Comparison of ENCODE assay signal across 18 cellular contexts in genomic region chr7:42347616-42348015, GRCh38.
"Had no signal": no experiment of that assay in that cellular context is flagged by ENCODE, and none has a peak within 500 bp of the region (broad histone marks: within the 10 kb centered on the region; RNA-seq: fewer than 3 reads in every experiment).

No MANE protein-coding gene starts in this region.

- H3K4me1 Mint-ChIP-seq: activated naive CD8-positive, alpha-beta T cell treated with anti-CD3 and anti-CD28 coated beads for 36 hours had no signal

- H3K9me3 Mint-ChIP-seq: natural killer cell treated with Interleukin-12 subunit alpha and Interleukin-12 subunit beta and Interleukin-15 and Interleukin-18, amount 100 ng/mL, for 72 hours had no signal

- H3K36me3 ChIP-seq: colonic mucosa, lower lobe of right lung, spleen, thoracic aorta, upper lobe of left lung had no signal

- H3K27ac Mint-ChIP-seq: activated CD4-positive, alpha-beta memory T cell treated with anti-CD3 and anti-CD28 coated beads for 36 hours; activated naive CD8-positive, alpha-beta T cell treated with anti-CD3 and anti-CD28 coated beads for 36 hours; effector memory CD8-positive, alpha-beta T cell; natural killer cell treated with Interleukin-12 subunit alpha and Interleukin-12 subunit beta and Interleukin-15 and Interleukin-18, amount 100 ng/mL, for 72 hours had no signal

- H3K36me3 Mint-ChIP-seq: activated CD4-positive, alpha-beta memory T cell treated with anti-CD3 and anti-CD28 coated beads for 36 hours; activated naive CD8-positive, alpha-beta T cell treated with anti-CD3 and anti-CD28 coated beads for 36 hours; natural killer cell treated with Interleukin-12 subunit alpha and Interleukin-12 subunit beta and Interleukin-15 and Interleukin-18, amount 100 ng/mL, for 72 hours had no signal

- H3K27ac ChIP-seq: colonic mucosa, dorsolateral prefrontal cortex, lower lobe of right lung, spleen, thoracic aorta, upper lobe of left lung had no signal

- H3K9me3 ChIP-seq: colonic mucosa, lower lobe of right lung, spleen, thoracic aorta, upper lobe of left lung had no signal

- H3K4me1 ChIP-seq: colonic mucosa, spleen had no signal

- H3K4me3 Mint-ChIP-seq: activated CD4-positive, alpha-beta memory T cell treated with anti-CD3 and anti-CD28 coated beads for 36 hours; activated naive CD8-positive, alpha-beta T cell treated with anti-CD3 and anti-CD28 coated beads for 36 hours; effector memory CD8-positive, alpha-beta T cell; natural killer cell treated with Interleukin-12 subunit alpha and Interleukin-12 subunit beta and Interleukin-15 and Interleukin-18, amount 100 ng/mL, for 72 hours had no signal

- ATAC-seq: effector memory CD8-positive, alpha-beta T cell; left lobe of liver; lower lobe of right lung; natural killer cell treated with Interleukin-12 subunit alpha and Interleukin-12 subunit beta and Interleukin-15 and Interleukin-18, amount 100 ng/mL, for 72 hours had no signal

- H3K27me3 ChIP-seq: colonic mucosa, spleen, upper lobe of left lung had no signal

- DNase-seq: activated CD4-positive, alpha-beta memory T cell treated with anti-CD3 and anti-CD28 coated beads for 36 hours; activated CD4-positive, alpha-beta T cell treated with anti-CD3 and anti-CD28 coated beads for 48 hours; activated naive CD4-positive, alpha-beta T cell treated with Interleukin-2 at 50 U/mL for 16 hours; activated naive CD8-positive, alpha-beta T cell treated with anti-CD3 and anti-CD28 coated beads for 36 hours; activated T-cell treated with anti-CD3 and anti-CD28 coated beads, Interleukin-2, amount 50 U/mL, for 48 hours; colonic mucosa; dorsolateral prefrontal cortex; effector memory CD8-positive, alpha-beta T cell; lower lobe of right lung; retina; spleen; stimulated activated CD4-positive, alpha-beta T cell treated with anti-CD3 and anti-CD28 coated beads, Interleukin-4, amount 100 ng/mL, for 24 hours; stimulated activated naive CD4-positive, alpha-beta T cell treated with Interleukin-2 at 50 U/mL for 16 hours; T1000; upper lobe of left lung had no signal

- H3K4me3 ChIP-seq: colonic mucosa, dorsolateral prefrontal cortex, lower lobe of right lung, spleen, thoracic aorta, upper lobe of left lung had no signal

- H3K27me3 Mint-ChIP-seq: activated CD4-positive, alpha-beta memory T cell treated with anti-CD3 and anti-CD28 coated beads for 36 hours; effector memory CD8-positive, alpha-beta T cell had no signal
